8 cellular contexts compared by ENCODE assay signal in genomic region chr14:90397401-90398314, GRCh38. TPM values are rescaled to one million over a fixed set of nuclear protein-coding genes. Genes with fewer than 3 reads are reported as not detected.
DNase-seq lines count a peak whose midpoint lies in the region; ATAC-seq, FAIRE-seq and TF ChIP-seq lines count a peak whose summit lies in the region.

No MANE protein-coding gene starts in this region.

- H3K9ac ChIP-seq in SU-DHL-6 (ENCODE audit: low read length): peak overlapping the region; percentile 79

- peak overlapping the region; percentile 89 for H3K4me3 Mint-ChIP-seq in activated naive CD8-positive, alpha-beta T cell treated with anti-CD3 and anti-CD28 coated beads for 36 hours

- peak; percentile 23 for ATAC-seq in GM19324 (IDR thresholded peaks at IDR 0.05; ENCODE audit: low FRiP score, unreplicated experiment)
- ATAC-seq in HG03571 (IDR thresholded peaks at IDR 0.05; ENCODE audit: unreplicated experiment): peak; percentile 27
- peak; percentile 26 to 66 (median 62) for ATAC-seq in heart left ventricle

- intact Hi-C loops in heart left ventricle (cut with DNase I) (loop anchor here (1.0 to 10.0 kb wide), 16 partner anchors 14 to 665 kb away; partner anchors contain the start of genes NRDE2 (in 4 of the 10) and RPS6KA5 (in 1 of the 10)), posterior cingulate gyrus (cut with DNase I) (loop anchor here (1.0 to 5.0 kb wide), 5 partner anchors 14 to 503 kb away; partner anchors contain the start of gene NRDE2)

- H3K36me3 Mint-ChIP-seq in activated naive CD8-positive, alpha-beta T cell treated with anti-CD3 and anti-CD28 coated beads for 36 hours: peaks cover 39% of the 10 kb centered on the region

- no peaks in the 10 kb centered on the region for H3K9me3 Mint-ChIP-seq in activated naive CD8-positive, alpha-beta T cell treated with anti-CD3 and anti-CD28 coated beads for 36 hours

- H3K4me2 ChIP-seq in SU-DHL-6 (ENCODE audit: low read depth, low read length, poor library complexity, severe bottlenecking): peak overlapping the region; percentile 69

- peaks cover 47% of the 10 kb centered on the region for H3K4me1 Mint-ChIP-seq in activated naive CD8-positive, alpha-beta T cell treated with anti-CD3 and anti-CD28 coated beads for 36 hours

- H3K9me2 ChIP-seq in SU-DHL-6 (replicated peaks; ENCODE audit: insufficient read depth, low read length): no peaks in the 10 kb centered on the region

- peaks cover 22% of the 10 kb centered on the region for H4K20me1 ChIP-seq in SU-DHL-6 (ENCODE audit: low read depth, low read length)

- H3K27me3 Mint-ChIP-seq in activated naive CD8-positive, alpha-beta T cell treated with anti-CD3 and anti-CD28 coated beads for 36 hours: peaks cover 4% of the 10 kb centered on the region

- H3K36me3 ChIP-seq in SU-DHL-6 (ENCODE audit: low read length) (peaks cover 25% of the 10 kb centered on the region), heart left ventricle (peaks cover 0 to 28% (median 26%) of the 10 kb centered on the region in 9 donors)

- WGBS in heart left ventricle, 4 donors: 0 to 1% (median 1%) methylated on average over 14 to 90 of the region's 91 CpGs

- peak overlapping the region; percentile 86 for H3K4me3 ChIP-seq in SU-DHL-6 (ENCODE audit: insufficient read depth, low read length, poor library complexity, severe bottlenecking)
- peak overlapping the region; percentile 68 to 100 (median 98) for H3K4me3 ChIP-seq in heart left ventricle

- TF ChIP-seq CTCF in SU-DHL-6 (IDR thresholded peaks at IDR 0.05; ENCODE audit: insufficient read depth, low read length, poor library complexity, severe bottlenecking) (no peak), heart left ventricle (IDR thresholded peaks at IDR 0.05) (peak in 1 of 12 donors; percentile 7)

- DNase-seq in C1 segment of cervical spinal cord (lab: John Stamatoyannopoulos, UW): peak in 10 of 14 donors; percentile 49 to 79 (median 68)
- peak; percentile 80 for DNase-seq in activated naive CD8-positive, alpha-beta T cell treated with anti-CD3 and anti-CD28 coated beads for 36 hours
- peak; percentile 71 to 87 (median 86) for DNase-seq in heart left ventricle
- DNase-seq in posterior cingulate gyrus: peak in 9 of 10 donors; percentile 32 to 92 (median 53)
- DNase-seq in urothelium cell line (ENCODE audit: low spot score): peak; percentile 73

- peaks cover 14 to 49% (median 42%) of the 10 kb centered on the region in 12 donors for H3K4me1 ChIP-seq in heart left ventricle

- H3K27me3 ChIP-seq in SU-DHL-6 (ENCODE audit: low read length) (no peaks in the 10 kb centered on the region), heart left ventricle (no peaks in the 10 kb centered on the region)

- H3K79me2 ChIP-seq in SU-DHL-6 (ENCODE audit: insufficient read depth, low read length): peaks cover 30% of the 10 kb centered on the region

- H3K27ac ChIP-seq in SU-DHL-6 (ENCODE audit: low read depth, low read length) (peak overlapping the region; percentile 80), heart left ventricle (peak overlapping the region; percentile 81 to 97 (median 93))

- H3K9me3 ChIP-seq in SU-DHL-6 (ENCODE audit: insufficient read depth, low read length) (no peaks in the 10 kb centered on the region), heart left ventricle (no peaks in the 10 kb centered on the region)

- H2AFZ ChIP-seq in SU-DHL-6 (ENCODE audit: low read depth, low read length, severe bottlenecking): no peak overlapping the region

- peak overlapping the region; percentile 87 for H3K27ac Mint-ChIP-seq in activated naive CD8-positive, alpha-beta T cell treated with anti-CD3 and anti-CD28 coated beads for 36 hours

- H3F3A ChIP-seq in SU-DHL-6 (ENCODE audit: insufficient read depth): peaks cover 25% of the 10 kb centered on the region

- no peak for TF ChIP-seq POLR2A in heart left ventricle (IDR thresholded peaks at IDR 0.05)

- FAIRE-seq in urothelium cell line (lab: Jason Lieb, UNC): no peak

RNA-seq across cellular contexts. Expression of gene CALM1, which starts 0.8 kb away (rescaled TPM):
- total RNA-seq in activated naive CD8-positive, alpha-beta T cell treated with anti-CD3 and anti-CD28 coated beads for 36 hours: 100 to 1,000 TPM; 437 to 439 TPM
- 100 to 1,000 TPM; 397 to 784 (median 503) TPM for total RNA-seq in heart left ventricle
- 100 to 1,000 TPM; 307 to 388 TPM for polyA plus RNA-seq in heart left ventricle

Comparison
In these comparisons a context has a peak if more than half of its experiments do, and no peak if none do; other contexts are left out.
1. Peak in every context shown above with its lines: DNase-seq, ATAC-seq, H3K4me3 ChIP-seq and H3K27ac ChIP-seq.